1 cellular context compared by ENCODE assay signal in genomic region chr2:74454654-74455511, GRCh38.
TF ChIP-seq lines count a peak whose summit lies in the region.

Gene INO80B (plus strand): TSS chr2:74455087. CDS start chr2:74455117, 30 bp downstream.

TF ChIP-seq in HepG2, 621 proteins besides CTCF, POLR2A, EP300 and RAD21 (continued from another document):
- TF ChIP-seq CSRNP2 (CRISPR knock-in tag; conservative IDR thresholded peaks at IDR 0.05; ENCODE audit: low read depth) (no peak), MEIS2 (CRISPR knock-in tag; IDR thresholded peaks at IDR 0.05) (peak; percentile 74; the same call in 1 of the 2 replicates), ZNF234 (CRISPR knock-in tag; conservative IDR thresholded peaks at IDR 0.05) (no peak), MBNL3 (CRISPR knock-in tag; conservative IDR thresholded peaks at IDR 0.05) (no peak), MATR3 (CRISPR knock-in tag; IDR thresholded peaks at IDR 0.05) (no peak), PHF21A (CRISPR knock-in tag; IDR thresholded peaks at IDR 0.05) (peak; percentile 70)
